ENCODE assay signal across 2 cellular contexts in genomic region chr4:69546121-69546520, GRCh38.
TF ChIP-seq lines count a peak whose summit lies in the region.

No MANE protein-coding gene starts in this region.

TF ChIP-seq in K562, 482 proteins besides CTCF, POLR2A, EP300 and RAD21:
- TF ChIP-seq DIDO1 (tag; IDR thresholded peaks at IDR 0.05; ENCODE audit: low read depth) (no peak), PRDM10 (IDR thresholded peaks at IDR 0.05; ENCODE audit: partially characterized antibody) (peak; percentile 9), CUX1 (CRISPR knock-in tag; IDR thresholded peaks at IDR 0.05) (no peak), BRF2 (IDR thresholded peaks at IDR 0.05; ENCODE audit: borderline replicate concordance, insufficient read depth, insufficient read length) (no peak), TFAP4 (CRISPR knock-in tag; IDR thresholded peaks at IDR 0.05; ENCODE audit: borderline replicate concordance) (peak; percentile 54), ZFX (CRISPR knock-in tag; IDR thresholded peaks at IDR 0.05) (no peak)

TF ChIP-seq in HepG2, 621 proteins besides CTCF, POLR2A, EP300 and RAD21:
- TF ChIP-seq RNF219 (CRISPR knock-in tag; IDR thresholded peaks at IDR 0.05) = no peak
- no peak for TF ChIP-seq ZNF121 (CRISPR knock-in tag; IDR thresholded peaks at IDR 0.05)
- no peak for TF ChIP-seq MBNL3 (CRISPR knock-in tag; conservative IDR thresholded peaks at IDR 0.05)
- no peak for TF ChIP-seq SP140L (CRISPR knock-in tag; IDR thresholded peaks at IDR 0.05; ENCODE audit: borderline replicate concordance)
- TF ChIP-seq ZNF503 (CRISPR knock-in tag; IDR thresholded peaks at IDR 0.05) = no peak
- TF ChIP-seq HOXA7 (CRISPR knock-in tag; IDR thresholded peaks at IDR 0.05) = no peak
- no peak for TF ChIP-seq ERF (CRISPR knock-in tag; IDR thresholded peaks at IDR 0.05)
- TF ChIP-seq NKX3-1 (CRISPR knock-in tag; IDR thresholded peaks at IDR 0.05) = no peak
- no peak for TF ChIP-seq SMARCE1 (IDR thresholded peaks at IDR 0.05; ENCODE audit: borderline replicate concordance)
